In genomic region chr17:65785109-65785508, GRCh38 we compare ENCODE assay signal across 9 cellular contexts.
DNase-seq lines count a peak whose midpoint lies in the region; ATAC-seq and TF ChIP-seq lines count a peak whose summit lies in the region.
"Had no signal": no experiment of that assay in that cellular context is flagged by ENCODE, and none has a peak within 500 bp of the region (broad histone marks: within the 10 kb centered on the region; RNA-seq: fewer than 3 reads in every experiment).

No MANE protein-coding gene starts in this region.

- no peak for TF ChIP-seq POLR2A in lower leg skin (IDR thresholded peaks at IDR 0.05)

- no peak overlapping the region for H3K4me3 ChIP-seq in SJSA1
- no peak overlapping the region for H3K4me3 ChIP-seq in fibroblast of pulmonary artery (replicated peaks; ENCODE audit: low read depth, low read length)
- no peak overlapping the region for H3K4me3 ChIP-seq in lower leg skin (ENCODE audit: low read depth, poor library complexity, severe bottlenecking)

- H3K4me1 ChIP-seq in SJSA1 (replicated peaks), result peaks cover 23% of the 10 kb centered on the region

- no peaks in the 10 kb centered on the region for H3K27me3 ChIP-seq in SJSA1 (replicated peaks)

- no peaks in the 10 kb centered on the region for H3K36me3 ChIP-seq in SJSA1

- H3K27ac ChIP-seq in SJSA1, result peak overlapping the region; percentile 73

- WGBS in lower leg skin, 2 donors, result 0% methylated on average over 1 of the region's 1 CpG

- peak; percentile 20 for DNase-seq in DMS53 treated with DMSO at 0.1 percent for 48 hours (lab: John Stamatoyannopoulos, UW; ENCODE audit: unreplicated experiment)
- DNase-seq in SJSA1 (ENCODE audit: low read depth in 1 of 2, low spot score in 2 of 2), result peak in 1 of 2 experiments; percentile 96
- peak; percentile 97 for DNase-seq in fibroblast of pulmonary artery (ENCODE audit: low read depth)
- DNase-seq in pons (ENCODE audit: low spot score), result peak; percentile 26
- DNase-seq in NCI-H1694 (lab: John Stamatoyannopoulos, UW), result no peak
- DNase-seq in lower leg skin (ENCODE audit: low spot score in 2 of 2), result no peak
- no peak for DNase-seq in NCI-H526 treated with DMSO at 0.1 percent for 48 hours (lab: John Stamatoyannopoulos, UW)
- DNase-seq: stimulated activated CD4-positive, alpha-beta T cell treated with anti-CD3 and anti-CD28 coated beads, Interleukin-4, amount 100 ng/mL, for 24 hours had no signal

- no peaks in the 10 kb centered on the region for H3K9me3 ChIP-seq in SJSA1 (replicated peaks)

- no peak for TF ChIP-seq CTCF in fibroblast of pulmonary artery (IDR thresholded peaks at IDR 0.05; ENCODE audit: low read length, missing control alignments)
- TF ChIP-seq CTCF in lower leg skin (IDR thresholded peaks at IDR 0.05), result no peak

- intact Hi-C loops in lower leg skin (cut with DNase I; ENCODE audit: low total_unique reads), result no loop called here

- ATAC-seq in HG03457 (IDR thresholded peaks at IDR 0.05; ENCODE audit: unreplicated experiment), result no peak

Comparison
In these comparisons a context has a peak if more than half of its experiments do, and no peak if none do; other contexts are left out.
1. DNase-seq: peak in DMS53 treated with DMSO at 0.1 percent for 48 hours (single experiment), fibroblast of pulmonary artery (single experiment) and pons (single experiment); none in NCI-H1694 (single experiment), lower leg skin (0 of 2) and NCI-H526 treated with DMSO at 0.1 percent for 48 hours (single experiment).